In genomic region chr12:121918679-121919038, GRCh38 we compare ENCODE assay signal across 8 cellular contexts. TPM values are rescaled to one million over a fixed set of nuclear protein-coding genes. Genes with fewer than 3 reads are reported as not detected.
A peak's percentile ranks its signal among the peaks of the same experiment; 100 is the strongest.
DNase-seq lines count a peak whose midpoint lies in the region; ATAC-seq and TF ChIP-seq lines count a peak whose summit lies in the region.

No MANE protein-coding gene starts in this region.

- H3K9me3 ChIP-seq in breast epithelium (no peaks in the 10 kb centered on the region), NT2/D1 (ENCODE audit: insufficient read depth, low read length) (no peaks in the 10 kb centered on the region), right cardiac atrium (ENCODE audit: control insufficient read depth, low read length) (no peaks in the 10 kb centered on the region), subcutaneous abdominal adipose tissue (ENCODE audit: control insufficient read depth in 5 of 5, low read length in 5 of 5) (no peaks in the 10 kb centered on the region)

- H3K36me3 ChIP-seq in breast epithelium = no peaks in the 10 kb centered on the region
- H3K36me3 ChIP-seq in NT2/D1 (ENCODE audit: insufficient read depth, insufficient read length, low read length) = peaks cover 49% of the 10 kb centered on the region
- H3K36me3 ChIP-seq in subcutaneous abdominal adipose tissue (ENCODE audit: control insufficient read depth in 5 of 5, insufficient read depth in 5 of 5, low read length in 5 of 5) = peaks cover 5 to 38% (median 34%) of the 10 kb centered on the region in 5 donors

- no peaks in the 10 kb centered on the region for H3K9me3 Mint-ChIP-seq in MCF 10A (ENCODE audit: unreplicated experiment)

- H3K4me3 ChIP-seq in breast epithelium (peak overlapping the region; percentile 23 to 67 (median 57)), NT2/D1 (ENCODE audit: insufficient read length, low read depth) (peak overlapping the region; percentile 34), right cardiac atrium (ENCODE audit: low read length) (peak overlapping the region; percentile 46), subcutaneous abdominal adipose tissue (ENCODE audit: low read depth in 1 of 5, low read length in 5 of 5) (peak overlapping the region in 3 of 5 donors; percentile 55 to 62 (median 57))

- no peaks in the 10 kb centered on the region for H3K27me3 ChIP-seq in breast epithelium
- no peaks in the 10 kb centered on the region for H3K27me3 ChIP-seq in NT2/D1 (ENCODE audit: insufficient read depth, insufficient read length)
- H3K27me3 ChIP-seq in right cardiac atrium (ENCODE audit: control insufficient read depth, insufficient read depth) = no peaks in the 10 kb centered on the region
- no peaks in the 10 kb centered on the region for H3K27me3 ChIP-seq in subcutaneous abdominal adipose tissue (ENCODE audit: control insufficient read depth in 5 of 5, insufficient read depth in 4 of 5, low read length in 5 of 5)

- peaks cover 58% of the 10 kb centered on the region for H3K36me3 Mint-ChIP-seq in MCF 10A (ENCODE audit: insufficient read depth, unreplicated experiment)

- H3K27me3 Mint-ChIP-seq in MCF 10A (ENCODE audit: insufficient read depth, unreplicated experiment) = no peaks in the 10 kb centered on the region

- no peak for TF ChIP-seq CTCF in breast epithelium (IDR thresholded peaks at IDR 0.05)
- TF ChIP-seq CTCF in MCF 10A (IDR thresholded peaks at IDR 0.05; ENCODE audit: unreplicated experiment) = no peak

- no peak for TF ChIP-seq POLR2A in breast epithelium (IDR thresholded peaks at IDR 0.05)

- intact Hi-C loops in breast epithelium (cut with DNase I; ENCODE audit: low total_unique reads) = loop anchor here (10.0 kb wide), 1 partner anchor 1664 kb away; no protein-coding TSS in a partner anchor
- intact Hi-C loops in MCF 10A (cut with micrococcal nuclease) = loop anchor here (5.0 kb wide), 1 partner anchor 204 kb away; no protein-coding TSS in a partner anchor
- intact Hi-C loops in right cardiac atrium (cut with DNase I) = loop anchor here in 1 of 4 donors (10.0 kb wide), 1 partner anchor 206 kb away; no protein-coding TSS in a partner anchor

- no TSS peak for BruUV-seq in MCF 10A (replicated peaks; lab: Mats Ljungman, UMichigan)

- WGBS in right cardiac atrium = 15% methylated on average over 22 of the region's 22 CpGs

- H3K9ac ChIP-seq in NT2/D1 (ENCODE audit: insufficient read length, low read depth) (no peak overlapping the region), subcutaneous abdominal adipose tissue (ENCODE audit: low read length in 5 of 5) (peak overlapping the region in 1 of 5 donors; percentile 44)

- H3K4me1 Mint-ChIP-seq in MCF 10A (ENCODE audit: insufficient read depth, unreplicated experiment) = peaks cover 3% of the 10 kb centered on the region

- POLR2A ChIA-PET in MCF 10A (lab: Yijun Ruan, JAX) = no interaction called here

- no peak for ATAC-seq in right cardiac atrium

- H3K27ac ChIP-seq in breast epithelium = peak overlapping the region; percentile 45 to 64
- no peak overlapping the region for H3K27ac ChIP-seq in right cardiac atrium (ENCODE audit: low read length)
- no peak overlapping the region for H3K27ac ChIP-seq in subcutaneous abdominal adipose tissue (ENCODE audit: low read depth, low read length)

- CTCF ChIA-PET in MCF 10A (lab: Yijun Ruan, JAX) = interaction anchor here (0.6 to 1.3 kb wide), 3 partner anchors 12 to 204 kb away, joined by 3 to 4 read pairs (median 3); no protein-coding TSS in a partner anchor

- H3K27ac Mint-ChIP-seq in MCF 10A (ENCODE audit: low read depth, unreplicated experiment) = no peak overlapping the region

- H3K4me3 Mint-ChIP-seq in MCF 10A (ENCODE audit: unreplicated experiment) = no peak overlapping the region

- DNase-seq in breast epithelium (ENCODE audit: low spot score in 2 of 2) (no peak), MCF 10A (ENCODE audit: unreplicated experiment) (no peak), NT2/D1 (ENCODE audit: low read depth, low spot score) (no peak), right cardiac atrium (no peak), AG20443 (ENCODE audit: low spot score) (no peak), NOMO-1 treated with DMSO at 0.1 percent for 48 hours (lab: John Stamatoyannopoulos, UW; ENCODE audit: unreplicated experiment) (no peak)
- no peak for DNase-seq in activated CD4-positive, CD25-positive, alpha-beta regulatory T cell (lab: John Stamatoyannopoulos, UW)

- H3K4me1 ChIP-seq in breast epithelium (peaks cover 0 to 5% of the 10 kb centered on the region in 2 donors), NT2/D1 (ENCODE audit: insufficient read depth, insufficient read length) (peaks cover 5% of the 10 kb centered on the region), right cardiac atrium (ENCODE audit: control insufficient read depth, insufficient read depth, low read length) (no peaks in the 10 kb centered on the region), subcutaneous abdominal adipose tissue (ENCODE audit: control insufficient read depth in 5 of 5, insufficient read depth in 5 of 5, low read length in 5 of 5) (peaks cover 0 to 21% (median 8%) of the 10 kb centered on the region in 5 donors)

RNA-seq across cellular contexts. Expression of gene CFAP251, which starts 0.3 kb away (rescaled TPM):
- total RNA-seq in breast epithelium (1 to 10 TPM; 4.8 to 8.2 (median 6.7) TPM), MCF 10A (2022) (19.7 and 23.5 TPM in 2 replicates), right cardiac atrium (under 1 TPM; 0.61 to 0.91 (median 0.75) TPM)
- polyA plus RNA-seq in right cardiac atrium = 0.54 TPM

RNA-seq across cellular contexts. Expression of gene PSMD9, which starts 30.1 kb away (rescaled TPM):
- 10 to 100 TPM; 34.7 to 65.3 (median 37.9) TPM for total RNA-seq in breast epithelium
- 96.3 and 105 TPM in 2 replicates for total RNA-seq in MCF 10A (2022)
- total RNA-seq in right cardiac atrium = 10 to 100 TPM; 33.0 to 35.5 (median 34.0) TPM
- polyA plus RNA-seq in right cardiac atrium = 46.8 TPM

RNA-seq across cellular contexts. Expression of gene HPD, which starts 60.0 kb away (rescaled TPM):
- 1 to 10 TPM in 1 of 3 donors, under 1 TPM in 1, not detected in 1; 0.64 to 1.6 TPM for total RNA-seq in breast epithelium
- 0.21 TPM in 1 of 2 replicates, not detected in the other for total RNA-seq in MCF 10A (2022)
- 1 to 10 TPM; 1.3 to 5.1 (median 1.4) TPM for total RNA-seq in right cardiac atrium
- polyA plus RNA-seq in right cardiac atrium = 2.0 TPM

Comparison
In these comparisons a context has a peak if more than half of its experiments do, and no peak if none do; other contexts are left out.
1. H3K27ac ChIP-seq: peak in breast epithelium (2 of 2); none in right cardiac atrium (single experiment) and subcutaneous abdominal adipose tissue (single experiment).
2. Peak in every context shown above with its lines, with median percentiles within 50 percentile points of each other: H3K4me3 ChIP-seq.